Comparison of ENCODE assay signal across 14 cellular contexts in genomic region chr20:59777814-59778575, GRCh38.
"Had no signal": no experiment of that assay in that cellular context is flagged by ENCODE, and none has a peak within 500 bp of the region (broad histone marks: within the 10 kb centered on the region; RNA-seq: fewer than 3 reads in every experiment).

No MANE protein-coding gene starts in this region.

- H3K27me3 Mint-ChIP-seq: activated CD8-positive, alpha-beta T cell treated with anti-CD3 and anti-CD28 coated beads for 36 hours had no signal

- H3K36me3 Mint-ChIP-seq: activated naive CD8-positive, alpha-beta T cell; type B pancreatic cell had no signal

- DNase-seq: activated CD4-positive, alpha-beta T cell treated with anti-CD3 and anti-CD28 coated beads for 4 hours; activated CD8-positive, alpha-beta T cell treated with anti-CD3 and anti-CD28 coated beads for 36 hours; dermis blood vessel endothelial cell; effector memory CD8-positive, alpha-beta T cell; foreskin fibroblast; mesendoderm; occipital lobe; stimulated activated CD4-positive, alpha-beta T cell treated with anti-CD3 and anti-CD28 coated beads, Interleukin-4, amount 100 ng/mL, for 1 hour; testis had no signal

- H3K27ac Mint-ChIP-seq: activated CD8-positive, alpha-beta T cell treated with anti-CD3 and anti-CD28 coated beads for 36 hours; activated naive CD8-positive, alpha-beta T cell; effector memory CD8-positive, alpha-beta T cell; nephron; progenitor cell of endocrine pancreas; type B pancreatic cell had no signal

- ATAC-seq: activated CD8-positive, alpha-beta T cell treated with anti-CD3 and anti-CD28 coated beads for 36 hours; effector memory CD8-positive, alpha-beta T cell; right lobe of liver had no signal

- H3K9me3 Mint-ChIP-seq: activated CD8-positive, alpha-beta T cell treated with anti-CD3 and anti-CD28 coated beads for 36 hours; effector memory CD8-positive, alpha-beta T cell; nephron; type B pancreatic cell had no signal

- H3K4me3 Mint-ChIP-seq: activated CD8-positive, alpha-beta T cell treated with anti-CD3 and anti-CD28 coated beads for 36 hours; activated naive CD8-positive, alpha-beta T cell; effector memory CD8-positive, alpha-beta T cell; nephron; type B pancreatic cell had no signal

- H3K4me1 Mint-ChIP-seq: nephron had no signal
